ENCODE assay signal across 1 cellular context in genomic region chr6:37491830-37492208, GRCh38.
TF ChIP-seq lines count a peak whose summit lies in the region.

No MANE protein-coding gene starts in this region.

TF ChIP-seq in K562, 482 proteins besides CTCF, POLR2A, EP300 and RAD21:
- no peak for TF ChIP-seq ZNF436 (CRISPR knock-in tag; IDR thresholded peaks at IDR 0.05)
- no peak for TF ChIP-seq ASH1L (IDR thresholded peaks at IDR 0.05; ENCODE audit: borderline replicate concordance, low read depth, partially characterized antibody)
- TF ChIP-seq ZNF398 (CRISPR knock-in tag; IDR thresholded peaks at IDR 0.05) = no peak
- no peak for TF ChIP-seq CTBP1 (IDR thresholded peaks at IDR 0.05; ENCODE audit: borderline replicate concordance)
- no peak for TF ChIP-seq HDAC3 (IDR thresholded peaks at IDR 0.05; ENCODE audit: borderline replicate concordance, partially characterized antibody)
